In the genomic region with DNA sequence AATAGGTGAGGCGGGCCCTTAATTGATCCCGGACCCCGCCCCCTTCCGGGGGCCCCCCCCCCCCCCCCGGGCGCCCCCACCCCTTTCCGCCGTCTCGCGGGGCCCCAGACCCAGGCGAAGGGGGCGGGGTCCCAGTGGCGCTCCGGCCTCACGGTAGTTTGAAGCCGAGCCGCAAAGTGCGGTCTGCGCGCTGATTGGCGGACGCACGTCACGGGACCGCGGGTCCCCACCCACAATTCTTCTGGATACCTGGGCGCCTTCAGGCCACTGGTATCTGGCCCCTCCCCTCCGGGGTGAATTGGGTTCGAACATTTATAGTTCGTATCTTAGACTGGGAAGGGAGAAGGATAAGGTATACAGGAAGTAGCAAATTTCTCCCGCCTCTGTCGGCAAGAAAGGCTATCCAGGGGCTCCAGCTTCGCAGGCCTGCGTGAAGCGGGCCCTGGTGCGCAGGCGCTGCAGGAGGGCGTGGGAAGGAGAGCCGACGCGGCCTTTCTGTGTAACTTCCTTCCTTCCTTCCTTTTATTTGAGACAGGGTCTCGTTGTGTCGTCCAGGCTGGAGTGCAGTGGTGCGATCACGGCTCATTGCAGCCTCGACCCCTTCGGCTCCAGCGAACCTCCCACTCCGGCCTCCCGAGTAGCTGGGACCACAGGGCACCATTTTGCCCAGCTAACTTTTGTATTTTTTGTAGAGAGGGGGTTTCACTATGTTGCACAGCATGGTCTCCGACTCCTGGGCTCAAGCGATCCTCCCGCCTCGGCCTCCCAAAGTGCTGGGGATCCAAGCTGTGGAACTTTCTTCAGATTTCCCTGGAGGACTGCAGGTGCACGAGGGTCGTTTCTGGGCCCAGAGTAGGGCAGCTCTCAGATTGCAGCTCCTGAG, we compare ENCODE assay signal across 8 cellular contexts. TPM values are rescaled to one million over a fixed set of nuclear protein-coding genes. Genes with fewer than 3 reads are reported as not detected.
DNase-seq lines count a peak whose midpoint lies in the region; ATAC-seq and FAIRE-seq lines count a peak whose summit lies in the region.

No MANE protein-coding gene starts in this region.

- H3K4me1 ChIP-seq in endocrine pancreas (ENCODE audit: control insufficient read depth, insufficient read depth, low read length), result peaks cover 22% of the 10 kb centered on the region

- no peaks in the 10 kb centered on the region for H3K9me3 ChIP-seq in endocrine pancreas (ENCODE audit: control insufficient read depth, low read length)

- H3K36me3 ChIP-seq in endocrine pancreas (ENCODE audit: control insufficient read depth, insufficient read depth, low read length), result no peaks in the 10 kb centered on the region

- H3K27ac Mint-ChIP-seq in activated CD8-positive, alpha-beta memory T cell treated with anti-CD3 and anti-CD28 coated beads, Interleukin-2, amount 10 ng/mL, durations not matched to agents 7 days and 5 days, result peak overlapping the region; percentile 99

- no peaks in the 10 kb centered on the region for H3K9me3 Mint-ChIP-seq in activated CD8-positive, alpha-beta memory T cell treated with anti-CD3 and anti-CD28 coated beads, Interleukin-2, amount 10 ng/mL, durations not matched to agents 7 days and 5 days (ENCODE audit: low read depth)

- ATAC-seq in GM21381 (IDR thresholded peaks at IDR 0.05; ENCODE audit: unreplicated experiment), result peak; percentile 83
- peak; percentile 84 for ATAC-seq in activated CD8-positive, alpha-beta memory T cell treated with anti-CD3 and anti-CD28 coated beads, Interleukin-2, amount 10 ng/mL, durations not matched to agents 7 days and 5 days

- H3K9ac ChIP-seq in endocrine pancreas (ENCODE audit: control insufficient read depth, insufficient read depth, low read length), result peak overlapping the region; percentile 93

- H3K27me3 Mint-ChIP-seq in activated CD8-positive, alpha-beta memory T cell treated with anti-CD3 and anti-CD28 coated beads, Interleukin-2, amount 10 ng/mL, durations not matched to agents 7 days and 5 days, result peaks cover 14% of the 10 kb centered on the region

- peak; percentile 99 for DNase-seq in COR-L47 (lab: John Stamatoyannopoulos, UW)
- peak; percentile 94 for DNase-seq in HTR-8/SVneo (ENCODE audit: insufficient read length, low spot score)
- peak; percentile 96 for DNase-seq in NOMO-1 treated with DMSO at 0.1 percent for 48 hours (lab: John Stamatoyannopoulos, UW; ENCODE audit: unreplicated experiment)
- peak; percentile 98 for DNase-seq in activated CD8-positive, alpha-beta memory T cell treated with anti-CD3 and anti-CD28 coated beads, Interleukin-2, amount 10 ng/mL, durations not matched to agents 7 days and 5 days
- peak; percentile 97 for DNase-seq in mesenteric fat pad (ENCODE audit: low spot score)
- DNase-seq in stimulated activated CD8-positive, alpha-beta memory T cell treated with anti-CD3 and anti-CD28 coated beads, Interleukin-15, amount 100 ng/mL, for 1 hour (ENCODE audit: low read depth), result peak; percentile 92

- peak overlapping the region; percentile 57 for H3K4me3 ChIP-seq in endocrine pancreas (ENCODE audit: control insufficient read depth, insufficient read depth, low read length)

- peak overlapping the region; percentile 98 for H3K4me3 Mint-ChIP-seq in activated CD8-positive, alpha-beta memory T cell treated with anti-CD3 and anti-CD28 coated beads, Interleukin-2, amount 10 ng/mL, durations not matched to agents 7 days and 5 days

- CTCF ChIA-PET in activated CD8-positive, alpha-beta memory T cell treated with anti-CD3 and anti-CD28 coated beads, Interleukin-2, amount 10 ng/mL, durations not matched to agents 7 days and 5 days (lab: Charles Lee), result interaction anchor here (0.6 to 1.5 kb wide), 4 partner anchors 10 to 94 kb away, joined by 3 to 9 read pairs (median 4); a partner anchor contains a TSS

- peaks cover 36% of the 10 kb centered on the region for H3K4me1 Mint-ChIP-seq in activated CD8-positive, alpha-beta memory T cell treated with anti-CD3 and anti-CD28 coated beads, Interleukin-2, amount 10 ng/mL, durations not matched to agents 7 days and 5 days

- H3K27me3 ChIP-seq in endocrine pancreas (ENCODE audit: control insufficient read depth, insufficient read depth, low read length), result no peaks in the 10 kb centered on the region

- no peak for FAIRE-seq in HTR-8/SVneo (lab: Jason Lieb, UNC)

- H3K36me3 Mint-ChIP-seq in activated CD8-positive, alpha-beta memory T cell treated with anti-CD3 and anti-CD28 coated beads, Interleukin-2, amount 10 ng/mL, durations not matched to agents 7 days and 5 days, result peaks cover 28% of the 10 kb centered on the region

RNA-seq across cellular contexts. Expression of a gene that starts 0.6 kb away (rescaled TPM):
- total RNA-seq in activated CD8-positive, alpha-beta memory T cell treated with anti-CD3 and anti-CD28 coated beads, Interleukin-2, amount 10 ng/mL, durations not matched to agents 7 days and 5 days, result 100 to 1,000 TPM; 385 to 405 TPM
- 88.1 TPM for total RNA-seq in mesenteric fat pad

RNA-seq across cellular contexts. Expression of a gene that starts 36.0 kb away (rescaled TPM):
- 10 to 100 TPM; 35.0 to 49.5 TPM for total RNA-seq in activated CD8-positive, alpha-beta memory T cell treated with anti-CD3 and anti-CD28 coated beads, Interleukin-2, amount 10 ng/mL, durations not matched to agents 7 days and 5 days
- 37.4 TPM for total RNA-seq in mesenteric fat pad

Comparison
In these comparisons a context has a peak if more than half of its experiments do, and no peak if none do; other contexts are left out.
1. Peak in every context shown above with its lines: DNase-seq, ATAC-seq and H3K4me3 ChIP-seq.